Comparison of ENCODE assay signal across 10 cellular contexts in genomic region chr13:25281937-25282332, GRCh38. TPM values are rescaled to one million over a fixed set of nuclear protein-coding genes. Genes with fewer than 3 reads are reported as not detected.
A peak's percentile ranks its signal among the peaks of the same experiment; 100 is the strongest.
DNase-seq lines count a peak whose midpoint lies in the region; ATAC-seq and TF ChIP-seq lines count a peak whose summit lies in the region.
"Had no signal": no experiment of that assay in that cellular context is flagged by ENCODE, and none has a peak within 500 bp of the region (broad histone marks: within the 10 kb centered on the region; RNA-seq: fewer than 3 reads in every experiment).

No MANE protein-coding gene starts in this region.

- no peaks in the 10 kb centered on the region for H3K36me3 ChIP-seq in CD4-positive, alpha-beta memory T cell (ENCODE audit: insufficient read depth, low read length)
- no peaks in the 10 kb centered on the region for H3K36me3 ChIP-seq in colonic mucosa

- no peak overlapping the region for H3K27ac ChIP-seq in CD4-positive, alpha-beta memory T cell (ENCODE audit: low read depth, low read length)
- no peak overlapping the region for H3K27ac ChIP-seq in colonic mucosa

- CTCF ChIA-PET in CD4-positive, alpha-beta memory T cell (lab: Charles Lee; ENCODE audit: partially characterized antibody), result no interaction called here

- H3K4me3 ChIP-seq in CD4-positive, alpha-beta memory T cell (ENCODE audit: low read length in 2 of 2), result no peak overlapping the region
- H3K4me3 ChIP-seq in colonic mucosa, result no peak overlapping the region

- POLR2A ChIA-PET in CD4-positive, alpha-beta memory T cell (lab: Charles Lee; ENCODE audit: partially characterized antibody), result no interaction called here

- peaks cover 0 to 2% (median 0%) of the 10 kb centered on the region in 8 donors for H3K9me3 Mint-ChIP-seq in CD4-positive, alpha-beta memory T cell
- H3K9me3 Mint-ChIP-seq in activated naive CD4-positive, alpha-beta T cell treated with anti-CD3 and anti-CD28 coated beads, Interleukin-2, amount 50 U/mL, for 24 hours, result no peaks in the 10 kb centered on the region

- peak overlapping the region in 4 of 8 donors; percentile 13 to 60 (median 44) for H3K4me3 Mint-ChIP-seq in CD4-positive, alpha-beta memory T cell
- H3K4me3 Mint-ChIP-seq in activated naive CD4-positive, alpha-beta T cell treated with anti-CD3 and anti-CD28 coated beads, Interleukin-2, amount 50 U/mL, for 24 hours, result peak overlapping the region; percentile 28

- ATAC-seq in GM19324 (IDR thresholded peaks at IDR 0.05; ENCODE audit: low FRiP score, unreplicated experiment), result peak; percentile 5
- peak; percentile 18 for ATAC-seq in HG03064 (IDR thresholded peaks at IDR 0.05; ENCODE audit: low read depth, unreplicated experiment)
- ATAC-seq: HCT116 had no signal

- no peaks in the 10 kb centered on the region for H3K9me3 ChIP-seq in CD4-positive, alpha-beta memory T cell (ENCODE audit: control insufficient read depth in 1 of 2, low read length in 2 of 2)
- no peaks in the 10 kb centered on the region for H3K9me3 ChIP-seq in colonic mucosa

- peak overlapping the region; percentile 8 to 86 (median 58) for H3K27ac Mint-ChIP-seq in CD4-positive, alpha-beta memory T cell
- no peak overlapping the region for H3K27ac Mint-ChIP-seq in activated naive CD4-positive, alpha-beta T cell treated with anti-CD3 and anti-CD28 coated beads, Interleukin-2, amount 50 U/mL, for 24 hours

- H3K4me1 ChIP-seq in CD4-positive, alpha-beta memory T cell (ENCODE audit: insufficient read depth, low read length), result peaks cover 54% of the 10 kb centered on the region
- H3K4me1 ChIP-seq in colonic mucosa, result peaks cover 6% of the 10 kb centered on the region

- peaks cover 15 to 20% of the 10 kb centered on the region in 2 donors for H3K36me3 Mint-ChIP-seq in CD4-positive, alpha-beta memory T cell
- peaks cover 7% of the 10 kb centered on the region for H3K36me3 Mint-ChIP-seq in activated naive CD4-positive, alpha-beta T cell treated with anti-CD3 and anti-CD28 coated beads, Interleukin-2, amount 50 U/mL, for 24 hours

- intact Hi-C loops in CD4-positive, alpha-beta memory T cell (cut with micrococcal nuclease), result no loop called here
- intact Hi-C loops in colonic mucosa (cut with DNase I), result no loop called here

- TF ChIP-seq CTCF in colonic mucosa (IDR thresholded peaks at IDR 0.05), result no peak

- H3K27me3 ChIP-seq in CD4-positive, alpha-beta memory T cell (ENCODE audit: insufficient read depth, low read length), result no peaks in the 10 kb centered on the region
- H3K27me3 ChIP-seq in colonic mucosa, result no peaks in the 10 kb centered on the region

- H3K27me3 Mint-ChIP-seq in CD4-positive, alpha-beta memory T cell, result peaks cover 0 to 2% of the 10 kb centered on the region in 2 donors
- H3K27me3 Mint-ChIP-seq in activated naive CD4-positive, alpha-beta T cell treated with anti-CD3 and anti-CD28 coated beads, Interleukin-2, amount 50 U/mL, for 24 hours, result no peaks in the 10 kb centered on the region

- peaks cover 65 to 90% (median 77%) of the 10 kb centered on the region in 4 donors for H3K4me1 Mint-ChIP-seq in CD4-positive, alpha-beta memory T cell
- H3K4me1 Mint-ChIP-seq in activated naive CD4-positive, alpha-beta T cell treated with anti-CD3 and anti-CD28 coated beads, Interleukin-2, amount 50 U/mL, for 24 hours, result peaks cover 87% of the 10 kb centered on the region

- no peak for DNase-seq in CD4-positive, alpha-beta memory T cell
- DNase-seq in LoVo (ENCODE audit: low spot score) (no peak), NCI-H1048 (lab: John Stamatoyannopoulos, UW) (no peak), colonic mucosa (no peak)
- no peak for DNase-seq in NK-92 treated with Interleukin-12 subunit alpha and Interleukin-12 subunit beta, amount 100 ng/mL, for 24 hours (lab: John Stamatoyannopoulos, UW)
- DNase-seq: NCI-H1417 treated with DMSO at 0.1 percent for 48 hours had no signal

- H3K9ac ChIP-seq in colonic mucosa (ENCODE audit: low read depth in 2 of 2, low read length in 2 of 2), result no peak overlapping the region

RNA-seq across cellular contexts. Expression of gene MTMR6, which starts 5.4 kb away (rescaled TPM):
- 10 to 100 TPM; 18.9 to 19.1 TPM for total RNA-seq in CD4-positive, alpha-beta memory T cell
- polyA plus RNA-seq in CD4-positive, alpha-beta memory T cell, result 10 to 100 TPM; 20.0 to 20.2 TPM
- total RNA-seq in colonic mucosa, result 10 to 100 TPM; 11.0 to 16.3 TPM

RNA-seq across cellular contexts. Expression of gene NUP58, which starts 19.5 kb away (rescaled TPM):
- 10 to 100 TPM; 42.9 to 43.3 TPM for total RNA-seq in CD4-positive, alpha-beta memory T cell
- 10 to 100 TPM in 1 of 2 donors, 1 to 10 TPM in 1; 7.7 to 18.8 TPM for polyA plus RNA-seq in CD4-positive, alpha-beta memory T cell
- 10 to 100 TPM; 40.7 to 52.4 TPM for total RNA-seq in colonic mucosa
